8 cellular contexts compared by ENCODE assay signal in genomic region chr14:99755629-99756603, GRCh38.
DNase-seq lines count a peak whose midpoint lies in the region; ATAC-seq and TF ChIP-seq lines count a peak whose summit lies in the region.

No MANE protein-coding gene starts in this region.

- H3K9me3 ChIP-seq in WERI-Rb-1 (ENCODE audit: severe bottlenecking), result no peaks in the 10 kb centered on the region

- H3K27ac Mint-ChIP-seq in stimulated activated memory B cell treated with anti-CD40 and anti-IgM and Interleukin-4, amounts not matched to agents 10 μg/mL and 1 μg/mL and 100 μg/mL, for 72 hours, result no peak overlapping the region

- H3K4me3 ChIP-seq in WERI-Rb-1 (ENCODE audit: low read depth, low read length), result no peak overlapping the region

- intact Hi-C loops in head of caudate nucleus (cut with DNase I), result no loop called here
- intact Hi-C loops in posterior cingulate gyrus (cut with DNase I), result no loop called here

- peak overlapping the region; percentile 89 for H3K27ac ChIP-seq in WERI-Rb-1

- H3K27me3 ChIP-seq in WERI-Rb-1 (ENCODE audit: insufficient read depth, low read depth, severe bottlenecking), result no peaks in the 10 kb centered on the region

- no peaks in the 10 kb centered on the region for H3K36me3 Mint-ChIP-seq in stimulated activated memory B cell treated with anti-CD40 and anti-IgM and Interleukin-4, amounts not matched to agents 10 μg/mL and 1 μg/mL and 100 μg/mL, for 72 hours

- no peak for ATAC-seq in stimulated activated memory B cell treated with anti-CD40 and anti-IgM and Interleukin-4, amounts not matched to agents 10 μg/mL and 1 μg/mL and 100 μg/mL, for 72 hours
- ATAC-seq in GM21576 (IDR thresholded peaks at IDR 0.05; ENCODE audit: unreplicated experiment), result no peak

- H3K4me3 Mint-ChIP-seq in stimulated activated memory B cell treated with anti-CD40 and anti-IgM and Interleukin-4, amounts not matched to agents 10 μg/mL and 1 μg/mL and 100 μg/mL, for 72 hours, result no peak overlapping the region

- no peaks in the 10 kb centered on the region for H3K9me3 Mint-ChIP-seq in stimulated activated memory B cell treated with anti-CD40 and anti-IgM and Interleukin-4, amounts not matched to agents 10 μg/mL and 1 μg/mL and 100 μg/mL, for 72 hours

- H3K27me3 Mint-ChIP-seq in stimulated activated memory B cell treated with anti-CD40 and anti-IgM and Interleukin-4, amounts not matched to agents 10 μg/mL and 1 μg/mL and 100 μg/mL, for 72 hours, result peaks cover 68% of the 10 kb centered on the region

- H3K36me3 ChIP-seq in WERI-Rb-1, result no peaks in the 10 kb centered on the region

- H3K4me1 Mint-ChIP-seq in stimulated activated memory B cell treated with anti-CD40 and anti-IgM and Interleukin-4, amounts not matched to agents 10 μg/mL and 1 μg/mL and 100 μg/mL, for 72 hours, result peaks cover 7% of the 10 kb centered on the region

- peak; percentile 74 for DNase-seq in COLO829 (ENCODE audit: low spot score)
- DNase-seq in WERI-Rb-1, result no peak
- peak in 39 of 42 donors; percentile 52 to 89 (median 80) for DNase-seq in head of caudate nucleus
- peak in 9 of 10 donors; percentile 65 to 97 (median 83) for DNase-seq in posterior cingulate gyrus
- DNase-seq in NCI-H526 treated with DMSO at 0.1 percent for 48 hours (lab: John Stamatoyannopoulos, UW), result no peak
- DNase-seq in DMS53 treated with DMSO at 0.1 percent for 48 hours (lab: John Stamatoyannopoulos, UW; ENCODE audit: unreplicated experiment), result no peak

- TF ChIP-seq CTCF in WERI-Rb-1 (IDR thresholded peaks at IDR 0.05; ENCODE audit: low read depth, low read length), result no peak

Comparison
In these comparisons a context has a peak if more than half of its experiments do, and no peak if none do; other contexts are left out.
1. DNase-seq: peak in COLO829 (single experiment), head of caudate nucleus (39 of 42) and posterior cingulate gyrus (9 of 10); none in WERI-Rb-1 (single experiment), NCI-H526 treated with DMSO at 0.1 percent for 48 hours (single experiment) and DMS53 treated with DMSO at 0.1 percent for 48 hours (single experiment).